1 cellular context compared by ENCODE assay signal in the genomic region with DNA sequence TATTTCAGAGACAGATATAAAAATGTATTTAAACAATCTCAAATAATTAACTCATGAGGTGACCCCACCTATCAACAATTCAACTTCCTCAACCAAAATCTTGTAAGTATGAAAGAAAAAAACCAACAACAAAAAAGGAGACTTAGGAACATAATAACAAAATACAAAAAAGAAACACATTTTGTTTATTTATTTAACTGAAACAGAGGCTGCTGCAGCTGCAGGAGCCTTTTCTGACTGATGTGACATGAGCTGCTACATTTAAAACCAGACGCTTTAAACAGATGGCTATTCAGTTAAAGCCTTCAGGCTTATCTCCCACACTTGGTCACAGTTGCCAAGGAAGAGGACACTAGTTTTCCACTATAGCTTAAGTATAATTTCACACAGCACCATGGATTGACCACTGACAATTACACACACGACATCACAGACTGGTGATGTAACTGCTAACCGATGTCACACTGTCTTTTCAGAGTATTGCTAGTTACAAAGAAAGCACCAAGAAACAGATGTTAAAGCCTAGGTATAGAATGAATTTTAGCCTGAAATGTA.
TF ChIP-seq lines count a peak whose summit lies in the region.

No MANE protein-coding gene starts in this region.

TF ChIP-seq in GM12878, 131 proteins besides CTCF, POLR2A, EP300 and RAD21 (continued from another document):
- TF ChIP-seq CREM (IDR thresholded peaks at IDR 0.05; ENCODE audit: low read depth) (peak; percentile 21; the same call in 1 of the 2 replicates), FOXK2 (IDR thresholded peaks at IDR 0.05) (no peak), HDAC2 (IDR thresholded peaks at IDR 0.05) (no peak)
